Comparison of ENCODE assay signal across 8 cellular contexts in the genomic region with DNA sequence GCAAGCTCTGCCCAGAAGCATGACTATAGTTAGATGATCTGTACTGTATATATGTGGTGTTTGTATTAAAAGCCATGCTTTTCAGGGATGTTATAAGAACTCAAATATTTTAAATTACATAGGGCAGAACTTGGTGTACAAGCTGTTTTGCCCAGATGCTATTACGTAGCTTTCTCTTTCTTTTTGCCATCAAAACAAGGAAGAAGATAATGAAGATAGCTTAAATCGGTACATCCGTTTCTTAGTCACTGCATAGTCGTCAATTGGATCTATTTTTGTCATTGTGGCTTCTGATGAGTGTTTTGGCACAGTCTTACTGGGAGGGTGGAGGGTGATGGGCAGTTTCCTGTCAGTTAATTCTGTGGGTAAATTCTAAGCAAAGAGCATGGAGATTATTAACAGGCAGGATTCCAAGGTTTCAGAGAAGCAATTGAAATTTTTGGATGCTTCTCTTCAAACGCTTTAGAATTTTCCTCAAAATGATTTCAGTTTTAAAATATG.
DNase-seq lines count a peak whose midpoint lies in the region; ATAC-seq and TF ChIP-seq lines count a peak whose summit lies in the region.

No MANE protein-coding gene starts in this region.

- in situ Hi-C loops in mammary epithelial cell (cut with MboI; ENCODE audit: low sequenced_read_pairs in 2 of 2): no loop called here

- peaks cover 7% of the 10 kb centered on the region for H3K9me3 Mint-ChIP-seq in T-helper 1 cell treated with Interleukin-12 subunit alpha and Interleukin-12 subunit beta and Interleukin-4 antibody, amounts not matched to agents 30 μg/mL and 1 μg/mL, for 36 hours
- H3K9me3 Mint-ChIP-seq in stimulated activated memory B cell treated with anti-CD40 and anti-IgM and Interleukin-4, amounts not matched to agents 10 μg/mL and 1 μg/mL and 100 μg/mL, for 72 hours: no peaks in the 10 kb centered on the region

- no peak overlapping the region for H3K9ac ChIP-seq in mammary epithelial cell (ENCODE audit: insufficient read depth, low read length)

- peaks cover 5% of the 10 kb centered on the region for H3K4me1 ChIP-seq in mammary epithelial cell (ENCODE audit: insufficient read depth, low read length)

- H3K27me3 ChIP-seq in mammary epithelial cell (ENCODE audit: insufficient read depth, low read length): no peaks in the 10 kb centered on the region

- dilution Hi-C loops in mammary epithelial cell (cut with HindIII; ENCODE audit: low sequenced_read_pairs): no loop called here

- peak overlapping the region; percentile 74 for H2AFZ ChIP-seq in mammary epithelial cell (ENCODE audit: low read depth, low read length)

- H3K4me3 Mint-ChIP-seq in T-helper 1 cell treated with Interleukin-12 subunit alpha and Interleukin-12 subunit beta and Interleukin-4 antibody, amounts not matched to agents 30 μg/mL and 1 μg/mL, for 36 hours: peak overlapping the region; percentile 79
- peak overlapping the region; percentile 82 for H3K4me3 Mint-ChIP-seq in stimulated activated memory B cell treated with anti-CD40 and anti-IgM and Interleukin-4, amounts not matched to agents 10 μg/mL and 1 μg/mL and 100 μg/mL, for 72 hours

- peak; percentile 64 for DNase-seq in GDM1 (lab: John Stamatoyannopoulos, UW)
- peak; percentile 8 for DNase-seq in LoVo (ENCODE audit: low spot score)
- peak; percentile 77 for DNase-seq in mammary epithelial cell
- peak; percentile 43 for DNase-seq in middle frontal gyrus (ENCODE audit: extremely low spot score, low spot score)
- no peak for DNase-seq in NCI-H82 (lab: John Stamatoyannopoulos, UW)

- no peaks in the 10 kb centered on the region for H3K79me2 ChIP-seq in mammary epithelial cell (ENCODE audit: insufficient read depth, low read length)

- peak overlapping the region in 2 of 3 experiments; percentile 30 to 37 for H3K4me3 ChIP-seq in mammary epithelial cell (replicated peaks in 1 of 3; ENCODE audit: insufficient read depth in 1 of 3, low read depth in 2 of 3, low read length in 3 of 3)

- no peaks in the 10 kb centered on the region for H3K9me3 ChIP-seq in mammary epithelial cell (replicated peaks; ENCODE audit: insufficient read depth, low read length)

- ATAC-seq in GM21737 (IDR thresholded peaks at IDR 0.05; ENCODE audit: unreplicated experiment): peak; percentile 93
- peak; percentile 97 for ATAC-seq in stimulated activated memory B cell treated with anti-CD40 and anti-IgM and Interleukin-4, amounts not matched to agents 10 μg/mL and 1 μg/mL and 100 μg/mL, for 72 hours

- H3K36me3 ChIP-seq in mammary epithelial cell (ENCODE audit: insufficient read depth, low read length): no peaks in the 10 kb centered on the region

- 6% methylated on average over 5 of the region's 5 CpGs for WGBS in mammary epithelial cell (ENCODE audit: low coverage, missing lambda C conversion rate)

- peak overlapping the region; percentile 51 for H3K4me2 ChIP-seq in mammary epithelial cell (ENCODE audit: insufficient read depth, low read depth, low read length)

- CTCF ChIA-PET in mammary epithelial cell (lab: Charles Lee; ENCODE audit: low non-redundant PET): no interaction called here

- intact Hi-C loops in mammary epithelial cell (cut with micrococcal nuclease): no loop called here

- H3K4me1 Mint-ChIP-seq in T-helper 1 cell treated with Interleukin-12 subunit alpha and Interleukin-12 subunit beta and Interleukin-4 antibody, amounts not matched to agents 30 μg/mL and 1 μg/mL, for 36 hours (ENCODE audit: low read depth): peaks cover 41% of the 10 kb centered on the region
- H3K4me1 Mint-ChIP-seq in stimulated activated memory B cell treated with anti-CD40 and anti-IgM and Interleukin-4, amounts not matched to agents 10 μg/mL and 1 μg/mL and 100 μg/mL, for 72 hours: peaks cover 32% of the 10 kb centered on the region

- H3K27me3 Mint-ChIP-seq in T-helper 1 cell treated with Interleukin-12 subunit alpha and Interleukin-12 subunit beta and Interleukin-4 antibody, amounts not matched to agents 30 μg/mL and 1 μg/mL, for 36 hours (ENCODE audit: low read depth): no peaks in the 10 kb centered on the region
- no peaks in the 10 kb centered on the region for H3K27me3 Mint-ChIP-seq in stimulated activated memory B cell treated with anti-CD40 and anti-IgM and Interleukin-4, amounts not matched to agents 10 μg/mL and 1 μg/mL and 100 μg/mL, for 72 hours

- no TSS peak for BruUV-seq in mammary epithelial cell (replicated peaks; lab: Mats Ljungman, UMichigan)

- H3K36me3 Mint-ChIP-seq in T-helper 1 cell treated with Interleukin-12 subunit alpha and Interleukin-12 subunit beta and Interleukin-4 antibody, amounts not matched to agents 30 μg/mL and 1 μg/mL, for 36 hours (ENCODE audit: low read depth): peaks cover 10% of the 10 kb centered on the region
- H3K36me3 Mint-ChIP-seq in stimulated activated memory B cell treated with anti-CD40 and anti-IgM and Interleukin-4, amounts not matched to agents 10 μg/mL and 1 μg/mL and 100 μg/mL, for 72 hours: no peaks in the 10 kb centered on the region

- H3K27ac Mint-ChIP-seq in T-helper 1 cell treated with Interleukin-12 subunit alpha and Interleukin-12 subunit beta and Interleukin-4 antibody, amounts not matched to agents 30 μg/mL and 1 μg/mL, for 36 hours: peak overlapping the region; percentile 96
- H3K27ac Mint-ChIP-seq in stimulated activated memory B cell treated with anti-CD40 and anti-IgM and Interleukin-4, amounts not matched to agents 10 μg/mL and 1 μg/mL and 100 μg/mL, for 72 hours: peak overlapping the region; percentile 95

- H4K20me1 ChIP-seq in mammary epithelial cell (ENCODE audit: insufficient read depth, low read length): no peaks in the 10 kb centered on the region

- TF ChIP-seq CTCF in mammary epithelial cell (conservative IDR thresholded peaks at IDR 0.05 in 1 of 2, IDR thresholded peaks at IDR 0.05 in 1 of 2; ENCODE audit: extremely low read depth in 1 of 2, insufficient read depth in 1 of 2, low read depth in 1 of 2, low read length in 2 of 2): no peak

- H3K27ac ChIP-seq in mammary epithelial cell (ENCODE audit: insufficient read depth, low read depth, low read length): peak overlapping the region; percentile 43
